8 cellular contexts compared by ENCODE assay signal in the genomic region with DNA sequence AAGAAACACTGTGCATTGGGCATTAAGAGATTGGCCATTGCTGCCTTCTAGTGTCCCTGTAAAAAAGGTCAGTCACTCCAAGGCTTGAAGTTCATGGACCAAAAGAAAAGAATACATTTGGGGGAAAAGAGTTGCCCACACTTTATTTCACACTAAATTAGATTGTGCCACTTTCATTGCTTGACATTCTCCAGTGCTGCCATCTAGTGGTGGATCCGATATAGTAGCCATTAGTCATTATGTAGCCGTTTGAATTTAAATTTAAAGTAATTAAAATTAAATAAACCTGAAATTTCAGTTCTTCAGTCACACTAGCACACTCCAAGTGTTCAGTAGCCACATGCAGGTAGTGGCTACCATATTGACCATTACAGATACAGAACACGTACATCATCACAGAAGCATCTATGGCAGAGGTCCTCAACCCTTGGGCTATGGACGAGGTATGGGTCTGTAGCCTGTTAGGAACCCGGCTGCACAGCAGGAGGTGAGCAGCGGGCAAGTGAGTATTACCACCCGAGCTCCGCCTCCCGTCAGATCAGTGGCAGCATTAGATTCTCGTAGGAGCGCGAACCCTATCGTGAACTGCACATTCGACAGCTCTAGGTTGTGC. TPM values are rescaled to one million over a fixed set of nuclear protein-coding genes. Genes with fewer than 3 reads are reported as not detected.
DNase-seq lines count a peak whose midpoint lies in the region; ATAC-seq and TF ChIP-seq lines count a peak whose summit lies in the region.

No MANE protein-coding gene starts in this region.

- no peak for ATAC-seq in body of pancreas
- peak; percentile 28 to 67 (median 50) for ATAC-seq in right lobe of liver
- no peak for ATAC-seq in GM21717 (IDR thresholded peaks at IDR 0.05; ENCODE audit: unreplicated experiment)
- ATAC-seq in HG02885 (IDR thresholded peaks at IDR 0.05; ENCODE audit: poor library complexity, unreplicated experiment): no peak

- H3K4me3 ChIP-seq in body of pancreas (no peak overlapping the region), right lobe of liver (no peak overlapping the region), transverse colon (no peak overlapping the region)

- H3K27ac ChIP-seq in 22Rv1 (no peak overlapping the region), body of pancreas (no peak overlapping the region), right lobe of liver (no peak overlapping the region), transverse colon (no peak overlapping the region)

- H3K36me3 ChIP-seq in body of pancreas (replicated peaks in 1 of 2; ENCODE audit: insufficient read depth in 1 of 2, low read depth in 2 of 2) (no peaks in the 10 kb centered on the region), right lobe of liver (no peaks in the 10 kb centered on the region), transverse colon (no peaks in the 10 kb centered on the region)

- TF ChIP-seq POLR2A in body of pancreas (IDR thresholded peaks at IDR 0.05) (no peak), right lobe of liver (IDR thresholded peaks at IDR 0.05) (no peak), transverse colon (IDR thresholded peaks at IDR 0.05) (no peak)

- TF ChIP-seq CTCF in 22Rv1 (IDR thresholded peaks at IDR 0.05): peak; percentile 94
- peak; percentile 54 to 90 (median 66) for TF ChIP-seq CTCF in body of pancreas (IDR thresholded peaks at IDR 0.05)
- peak; percentile 61 to 84 (median 75) for TF ChIP-seq CTCF in right lobe of liver (IDR thresholded peaks at IDR 0.05)
- peak; percentile 57 to 85 (median 75) for TF ChIP-seq CTCF in transverse colon (IDR thresholded peaks at IDR 0.05)

- DNase-seq in DMS53 treated with DMSO at 0.1 percent for 48 hours (lab: John Stamatoyannopoulos, UW; ENCODE audit: unreplicated experiment) (peak; percentile 33), NCI-H69 (lab: John Stamatoyannopoulos, UW) (peak; percentile 43), body of pancreas (peak in 3 of 4 donors; percentile 37 to 42 (median 39)), right lobe of liver (no peak), transverse colon (no peak)

- WGBS in body of pancreas, 2 donors: 43 to 53% methylated on average over 14 of the region's 14 CpGs
- 31% methylated on average over 6 of the region's 14 CpGs for WGBS in right lobe of liver (ENCODE audit: insufficient coverage, low coverage, low lambda C conversion rate, missing lambda C conversion rate)
- WGBS in transverse colon (ENCODE audit: low coverage in 1 of 2), 2 donors: 0 to 66% methylated on average over 2 to 14 of the region's 14 CpGs

- no peaks in the 10 kb centered on the region for H3K9me3 ChIP-seq in body of pancreas
- no peaks in the 10 kb centered on the region for H3K9me3 ChIP-seq in right lobe of liver
- H3K9me3 ChIP-seq in transverse colon: no peaks in the 10 kb centered on the region

- TF ChIP-seq EP300 in transverse colon (IDR thresholded peaks at IDR 0.05; ENCODE audit: low read depth): no peak

- in situ Hi-C loops in transverse colon (cut with MboI; ENCODE audit: low pct_ligation_motif_present in 1 of 4, low pct_unique_long_range_greater_than_20kb in 1 of 4, low sequenced_read_pairs in 3 of 4): no loop called here

- H3K27me3 ChIP-seq in body of pancreas (no peaks in the 10 kb centered on the region), right lobe of liver (no peaks in the 10 kb centered on the region), transverse colon (peaks cover 2% of the 10 kb centered on the region)

- H3K4me1 ChIP-seq in body of pancreas: no peaks in the 10 kb centered on the region
- H3K4me1 ChIP-seq in right lobe of liver: no peaks in the 10 kb centered on the region
- H3K4me1 ChIP-seq in transverse colon: no peaks in the 10 kb centered on the region

- intact Hi-C loops in body of pancreas (cut with DNase I) (no loop called here), right lobe of liver (cut with DNase I) (no loop called here), transverse colon (cut with DNase I; ENCODE audit: low total_unique reads) (no loop called here)

RNA-seq across cellular contexts. Expression of a gene that starts 21.9 kb away (rescaled TPM):
- total RNA-seq in body of pancreas: 10 to 100 TPM; 10.4 to 15.8 TPM
- 10 to 100 TPM in 5 of 6 experiments, 1 to 10 TPM in 1; 9.0 to 25.7 (median 15.4) TPM for total RNA-seq in right lobe of liver
- total RNA-seq in transverse colon: 10 to 100 TPM in 1 of 4 donors, 1 to 10 TPM in 3; 6.0 to 18.1 (median 6.8) TPM

Comparison
In these comparisons a context has a peak if more than half of its experiments do, and no peak if none do; other contexts are left out.
1. DNase-seq: peak in DMS53 treated with DMSO at 0.1 percent for 48 hours (single experiment), NCI-H69 (single experiment) and body of pancreas (3 of 4); none in right lobe of liver (0 of 3) and transverse colon (single experiment).
2. ATAC-seq: peak in right lobe of liver (4 of 4); none in body of pancreas (single experiment), GM21717 (single experiment) and HG02885 (single experiment).
3. Peak in every context shown above with its lines, with median percentiles within 50 percentile points of each other: CTCF ChIP-seq.